In the genomic region with DNA sequence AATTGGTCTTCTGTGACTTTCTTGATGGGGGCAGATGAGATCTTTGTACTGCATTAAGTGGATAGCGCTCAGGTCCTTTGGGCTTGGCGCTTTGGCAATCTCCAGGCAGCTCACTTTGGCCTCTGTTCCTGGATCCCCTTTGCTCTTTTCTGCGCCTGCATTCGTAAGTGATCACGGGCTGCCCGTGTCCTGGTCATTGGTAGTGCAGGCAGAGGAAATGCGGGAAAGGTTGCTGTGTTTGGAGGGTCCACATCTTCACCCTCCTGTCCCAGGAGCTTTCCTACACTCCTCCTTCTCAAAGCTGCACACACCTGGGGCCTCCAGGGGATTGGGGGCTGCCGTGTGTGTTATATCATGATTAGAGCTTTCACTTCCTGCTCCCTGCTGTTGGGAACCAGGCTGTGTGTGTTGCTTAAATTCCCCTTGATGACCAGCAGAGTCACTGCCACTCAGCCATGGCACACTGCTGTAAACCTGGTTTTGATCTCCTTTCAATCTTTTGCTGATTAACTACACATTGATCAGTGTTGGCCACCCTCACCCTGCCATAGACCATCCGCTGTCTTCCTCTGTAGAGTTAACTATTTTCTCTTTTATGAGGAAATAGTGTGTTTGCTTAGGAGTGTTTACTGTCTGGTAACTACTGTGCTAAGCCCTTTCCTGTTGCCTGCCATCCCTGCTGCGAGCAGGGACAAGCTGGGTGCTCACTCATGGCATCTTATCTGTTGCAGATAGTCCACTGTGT, we compare ENCODE assay signal across 1 cellular context.
TF ChIP-seq lines count a peak whose summit lies in the region.

No MANE protein-coding gene starts in this region.

TF ChIP-seq in HepG2, 621 proteins besides CTCF, POLR2A, EP300 and RAD21 (continued from another document and continues in another):
- peak; percentile 90; the same call in 1 of the 2 replicates for TF ChIP-seq ARID2 (CRISPR knock-in tag; IDR thresholded peaks at IDR 0.05; ENCODE audit: borderline replicate concordance)
- TF ChIP-seq CENPT (CRISPR knock-in tag; IDR thresholded peaks at IDR 0.05; ENCODE audit: low read depth) = 0 out of 2 replicates have a peak, but pooled peaks have one; percentile 41
- peak; percentile 91 for TF ChIP-seq MIER3 (CRISPR knock-in tag; IDR thresholded peaks at IDR 0.05; ENCODE audit: borderline replicate concordance)
- TF ChIP-seq ZNF460 (CRISPR knock-in tag; IDR thresholded peaks at IDR 0.05; ENCODE audit: borderline replicate concordance) = no peak
- TF ChIP-seq ZNF225 (CRISPR knock-in tag; IDR thresholded peaks at IDR 0.05) = no peak
- TF ChIP-seq ZNF574 (CRISPR knock-in tag; IDR thresholded peaks at IDR 0.05) = peak; percentile 94
- TF ChIP-seq, protein P1, sequence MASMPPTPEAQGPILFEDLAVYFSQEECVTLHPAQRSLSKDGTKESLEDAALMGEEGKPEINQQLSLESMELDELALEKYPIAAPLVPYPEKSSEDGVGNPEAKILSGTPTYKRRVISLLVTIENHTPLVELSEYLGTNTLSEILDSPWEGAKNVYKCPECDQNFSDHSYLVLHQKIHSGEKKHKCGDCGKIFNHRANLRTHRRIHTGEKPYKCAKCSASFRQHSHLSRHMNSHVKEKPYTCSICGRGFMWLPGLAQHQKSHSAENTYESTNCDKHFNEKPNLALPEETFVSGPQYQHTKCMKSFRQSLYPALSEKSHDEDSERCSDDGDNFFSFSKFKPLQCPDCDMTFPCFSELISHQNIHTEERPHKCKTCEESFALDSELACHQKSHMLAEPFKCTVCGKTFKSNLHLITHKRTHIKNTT (CRISPR knock-in tag; IDR thresholded peaks at IDR 0.05) = no peak
- peak; percentile 45; the same call in 1 of the 2 replicates for TF ChIP-seq HOXA3 (CRISPR knock-in tag; IDR thresholded peaks at IDR 0.05)
- TF ChIP-seq ZNF44 (CRISPR knock-in tag; IDR thresholded peaks at IDR 0.05) = peak; percentile 93
- 0 out of 2 replicates have a peak, but pooled peaks have one; percentile 22 for TF ChIP-seq HNF1B (CRISPR knock-in tag; IDR thresholded peaks at IDR 0.05)
- TF ChIP-seq, protein P2, sequence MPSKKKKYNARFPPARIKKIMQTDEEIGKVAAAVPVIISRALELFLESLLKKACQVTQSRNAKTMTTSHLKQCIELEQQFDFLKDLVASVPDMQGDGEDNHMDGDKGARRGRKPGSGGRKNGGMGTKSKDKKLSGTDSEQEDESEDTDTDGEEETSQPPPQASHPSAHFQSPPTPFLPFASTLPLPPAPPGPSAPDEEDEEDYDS (CRISPR knock-in tag; IDR thresholded peaks at IDR 0.05) = peak; percentile 57; the same call in 1 of the 2 replicates
- TF ChIP-seq ZBTB4 (CRISPR knock-in tag; IDR thresholded peaks at IDR 0.05; ENCODE audit: borderline replicate concordance) = 0 out of 2 replicates have a peak, but pooled peaks have one; percentile 62
- TF ChIP-seq SMAD3 (CRISPR knock-in tag; IDR thresholded peaks at IDR 0.05) = peak; percentile 67; the same call in 1 of the 2 replicates
- TF ChIP-seq SMAD9 (CRISPR knock-in tag; IDR thresholded peaks at IDR 0.05) = 0 out of 2 replicates have a peak, but pooled peaks have one; percentile 47
- TF ChIP-seq SSRP1 (CRISPR knock-in tag; IDR thresholded peaks at IDR 0.05) = peak; percentile 14
- TF ChIP-seq ZBTB25 (CRISPR knock-in tag; IDR thresholded peaks at IDR 0.05) = peak; percentile 88
- TF ChIP-seq CREBL2 (CRISPR knock-in tag; IDR thresholded peaks at IDR 0.05; ENCODE audit: borderline replicate concordance) = 0 out of 2 replicates have a peak, but pooled peaks have one; percentile 45
- 0 out of 2 replicates have a peak, but pooled peaks have one; percentile 44 for TF ChIP-seq ZNF563 (CRISPR knock-in tag; IDR thresholded peaks at IDR 0.05)
- peak; percentile 68 for TF ChIP-seq HDAC1 (CRISPR knock-in tag; IDR thresholded peaks at IDR 0.05)
- TF ChIP-seq GTF3A (CRISPR knock-in tag; conservative IDR thresholded peaks at IDR 0.05) = 0 out of 2 replicates have a peak, but pooled peaks have one; percentile 67
- peak; percentile 35; the same call in 1 of the 2 replicates for TF ChIP-seq GABPB1 (CRISPR knock-in tag; IDR thresholded peaks at IDR 0.05)
- TF ChIP-seq ZBTB7A (CRISPR knock-in tag; IDR thresholded peaks at IDR 0.05) = peak; percentile 48; the same call in 1 of the 2 replicates
- TF ChIP-seq GTF2F1 (IDR thresholded peaks at IDR 0.05; ENCODE audit: low read length) = no peak
- peak; percentile 56; the same call in 1 of the 2 replicates for TF ChIP-seq HBP1 (CRISPR knock-in tag; IDR thresholded peaks at IDR 0.05; ENCODE audit: low read depth)
- TF ChIP-seq, protein P3, sequence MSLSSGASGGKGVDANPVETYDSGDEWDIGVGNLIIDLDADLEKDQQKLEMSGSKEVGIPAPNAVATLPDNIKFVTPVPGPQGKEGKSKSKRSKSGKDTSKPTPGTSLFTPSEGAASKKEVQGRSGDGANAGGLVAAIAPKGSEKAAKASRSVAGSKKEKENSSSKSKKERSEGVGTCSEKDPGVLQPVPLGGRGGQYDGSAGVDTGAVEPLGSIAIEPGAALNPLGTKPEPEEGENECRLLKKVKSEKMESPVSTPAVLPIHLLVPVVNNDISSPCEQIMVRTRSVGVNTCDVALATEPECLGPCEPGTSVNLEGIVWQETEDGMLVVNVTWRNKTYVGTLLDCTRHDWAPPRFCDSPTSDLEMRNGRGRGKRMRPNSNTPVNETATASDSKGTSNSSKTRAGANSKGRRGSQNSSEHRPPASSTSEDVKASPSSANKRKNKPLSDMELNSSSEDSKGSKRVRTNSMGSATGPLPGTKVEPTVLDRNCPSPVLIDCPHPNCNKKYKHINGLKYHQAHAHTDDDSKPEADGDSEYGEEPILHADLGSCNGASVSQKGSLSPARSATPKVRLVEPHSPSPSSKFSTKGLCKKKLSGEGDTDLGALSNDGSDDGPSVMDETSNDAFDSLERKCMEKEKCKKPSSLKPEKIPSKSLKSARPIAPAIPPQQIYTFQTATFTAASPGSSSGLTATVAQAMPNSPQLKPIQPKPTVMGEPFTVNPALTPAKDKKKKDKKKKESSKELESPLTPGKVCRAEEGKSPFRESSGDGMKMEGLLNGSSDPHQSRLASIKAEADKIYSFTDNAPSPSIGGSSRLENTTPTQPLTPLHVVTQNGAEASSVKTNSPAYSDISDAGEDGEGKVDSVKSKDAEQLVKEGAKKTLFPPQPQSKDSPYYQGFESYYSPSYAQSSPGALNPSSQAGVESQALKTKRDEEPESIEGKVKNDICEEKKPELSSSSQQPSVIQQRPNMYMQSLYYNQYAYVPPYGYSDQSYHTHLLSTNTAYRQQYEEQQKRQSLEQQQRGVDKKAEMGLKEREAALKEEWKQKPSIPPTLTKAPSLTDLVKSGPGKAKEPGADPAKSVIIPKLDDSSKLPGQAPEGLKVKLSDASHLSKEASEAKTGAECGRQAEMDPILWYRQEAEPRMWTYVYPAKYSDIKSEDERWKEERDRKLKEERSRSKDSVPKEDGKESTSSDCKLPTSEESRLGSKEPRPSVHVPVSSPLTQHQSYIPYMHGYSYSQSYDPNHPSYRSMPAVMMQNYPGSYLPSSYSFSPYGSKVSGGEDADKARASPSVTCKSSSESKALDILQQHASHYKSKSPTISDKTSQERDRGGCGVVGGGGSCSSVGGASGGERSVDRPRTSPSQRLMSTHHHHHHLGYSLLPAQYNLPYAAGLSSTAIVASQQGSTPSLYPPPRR (CRISPR knock-in tag; IDR thresholded peaks at IDR 0.05; ENCODE audit: borderline replicate concordance) = no peak; the same call in 1 of the 2 replicates
- TF ChIP-seq, protein P4, sequence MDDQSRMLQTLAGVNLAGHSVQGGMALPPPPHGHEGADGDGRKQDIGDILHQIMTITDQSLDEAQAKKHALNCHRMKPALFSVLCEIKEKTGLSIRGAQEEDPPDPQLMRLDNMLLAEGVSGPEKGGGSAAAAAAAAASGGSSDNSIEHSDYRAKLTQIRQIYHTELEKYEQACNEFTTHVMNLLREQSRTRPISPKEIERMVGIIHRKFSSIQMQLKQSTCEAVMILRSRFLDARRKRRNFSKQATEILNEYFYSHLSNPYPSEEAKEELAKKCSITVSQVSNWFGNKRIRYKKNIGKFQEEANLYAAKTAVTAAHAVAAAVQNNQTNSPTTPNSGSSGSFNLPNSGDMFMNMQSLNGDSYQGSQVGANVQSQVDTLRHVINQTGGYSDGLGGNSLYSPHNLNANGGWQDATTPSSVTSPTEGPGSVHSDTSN (CRISPR knock-in tag; IDR thresholded peaks at IDR 0.05; ENCODE audit: borderline replicate concordance) = no peak
- TF ChIP-seq ZNF335 (CRISPR knock-in tag; IDR thresholded peaks at IDR 0.05) = peak; percentile 25; the same call in 1 of the 2 replicates
- 0 out of 2 replicates have a peak, but pooled peaks have one; percentile 48 for TF ChIP-seq ZNF790 (CRISPR knock-in tag; IDR thresholded peaks at IDR 0.05; ENCODE audit: borderline replicate concordance)
- TF ChIP-seq TEAD3 (CRISPR knock-in tag; optimal IDR thresholded peaks at IDR 0.05; ENCODE audit: borderline replicate concordance) = peak; percentile 25
- TF ChIP-seq ZNF614 (CRISPR knock-in tag; IDR thresholded peaks at IDR 0.05; ENCODE audit: borderline replicate concordance) = peak; percentile 50
- peak; percentile 69 for TF ChIP-seq BCL6 (CRISPR knock-in tag; IDR thresholded peaks at IDR 0.05)
- TF ChIP-seq ZSCAN29 (CRISPR knock-in tag; conservative IDR thresholded peaks at IDR 0.05) = 0 out of 2 replicates have a peak, but pooled peaks have one; percentile 56
- no peak for TF ChIP-seq GABPA (IDR thresholded peaks at IDR 0.05; ENCODE audit: low read depth, low read length)
- peak; percentile 59; the same call in 1 of the 2 replicates for TF ChIP-seq GABPA (CRISPR knock-in tag; IDR thresholded peaks at IDR 0.05; ENCODE audit: low read depth)
